Comparison of ENCODE assay signal across 17 cellular contexts in genomic region chr1:245609354-245609753, GRCh38.
"Had no signal": no experiment of that assay in that cellular context is flagged by ENCODE, and none has a peak within 500 bp of the region (broad histone marks: within the 10 kb centered on the region; RNA-seq: fewer than 3 reads in every experiment).

No MANE protein-coding gene starts in this region.

- H3K4me3 Mint-ChIP-seq: activated CD4-positive, alpha-beta memory T cell treated with anti-CD3 and anti-CD28 coated beads for 36 hours; activated naive CD8-positive, alpha-beta T cell treated with anti-CD3 and anti-CD28 coated beads for 36 hours; activated T-cell treated with anti-CD3 and anti-CD28 coated beads, Interleukin-2, amount 50 U/mL, for 72 hours; dendritic cell treated with granulocyte-macrophage colony-stimulating factor and Interleukin-4, amounts not matched to agents 40 ng/mL and 50 ng/mL, for 4 days; natural killer cell treated with Interleukin-12 subunit alpha and Interleukin-12 subunit beta and Interleukin-15 and Interleukin-18, amount 100 ng/mL, for 72 hours; stimulated activated naive B cell treated with anti-CD40 and anti-IgM and Interleukin-4, amounts not matched to agents 10 μg/mL and 1 μg/mL and 100 μg/mL, for 72 hours had no signal

- H3K27me3 ChIP-seq: right lobe of liver had no signal

- H3K36me3 ChIP-seq: brain microvascular endothelial cell, prostate gland, right lobe of liver, transverse colon had no signal

- H3K36me3 Mint-ChIP-seq: activated CD4-positive, alpha-beta memory T cell treated with anti-CD3 and anti-CD28 coated beads for 36 hours; activated naive CD8-positive, alpha-beta T cell treated with anti-CD3 and anti-CD28 coated beads for 36 hours; natural killer cell treated with Interleukin-12 subunit alpha and Interleukin-12 subunit beta and Interleukin-15 and Interleukin-18, amount 100 ng/mL, for 72 hours; stimulated activated naive B cell treated with anti-CD40 and anti-IgM and Interleukin-4, amounts not matched to agents 10 μg/mL and 1 μg/mL and 100 μg/mL, for 72 hours had no signal

- H3K4me3 ChIP-seq: prostate gland, right lobe of liver, transverse colon had no signal

- H3K4me1 ChIP-seq: prostate gland, right lobe of liver had no signal

- H3K9me3 ChIP-seq: prostate gland, right lobe of liver, transverse colon had no signal

- H3K27ac ChIP-seq: brain microvascular endothelial cell, prostate gland, right lobe of liver, transverse colon had no signal

- H3K9me3 Mint-ChIP-seq: activated CD4-positive, alpha-beta memory T cell treated with anti-CD3 and anti-CD28 coated beads for 36 hours; activated naive CD8-positive, alpha-beta T cell treated with anti-CD3 and anti-CD28 coated beads for 36 hours; activated T-cell treated with anti-CD3 and anti-CD28 coated beads, Interleukin-2, amount 50 U/mL, for 72 hours; dendritic cell treated with granulocyte-macrophage colony-stimulating factor and Interleukin-4, amounts not matched to agents 40 ng/mL and 50 ng/mL, for 4 days; natural killer cell treated with Interleukin-12 subunit alpha and Interleukin-12 subunit beta and Interleukin-15 and Interleukin-18, amount 100 ng/mL, for 72 hours; stimulated activated naive B cell treated with anti-CD40 and anti-IgM and Interleukin-4, amounts not matched to agents 10 μg/mL and 1 μg/mL and 100 μg/mL, for 72 hours had no signal

- DNase-seq: activated CD4-positive, alpha-beta memory T cell treated with anti-CD3 and anti-CD28 coated beads for 36 hours; activated CD4-positive, CD25-positive, alpha-beta regulatory T cell treated with anti-CD3 and anti-CD28 coated beads, Interleukin-2, amount 50 U/mL, for 72 hours; activated gamma-delta T cell treated with Interleukin-2 at 50 U/mL for 16 hours; activated naive CD8-positive, alpha-beta T cell treated with anti-CD3 and anti-CD28 coated beads for 36 hours; activated T-cell treated with anti-CD3 and anti-CD28 coated beads, Interleukin-2, amount 50 U/mL, for 72 hours; brain microvascular endothelial cell; cerebellar nuclear complex; erythroblast; left cardiac atrium; right lobe of liver; stimulated activated CD4-positive, alpha-beta T cell treated with anti-CD3 and anti-CD28 coated beads, Interleukin-2, amount 100 ng/mL, for 24 hours; stimulated activated naive B cell treated with anti-CD40 and anti-IgM and Interleukin-4, amounts not matched to agents 10 μg/mL and 1 μg/mL and 100 μg/mL, for 72 hours; substantia nigra; transverse colon had no signal

- H3K27ac Mint-ChIP-seq: activated CD4-positive, alpha-beta memory T cell treated with anti-CD3 and anti-CD28 coated beads for 36 hours; activated naive CD8-positive, alpha-beta T cell treated with anti-CD3 and anti-CD28 coated beads for 36 hours; activated T-cell treated with anti-CD3 and anti-CD28 coated beads, Interleukin-2, amount 50 U/mL, for 72 hours; dendritic cell treated with granulocyte-macrophage colony-stimulating factor and Interleukin-4, amounts not matched to agents 40 ng/mL and 50 ng/mL, for 4 days; natural killer cell treated with Interleukin-12 subunit alpha and Interleukin-12 subunit beta and Interleukin-15 and Interleukin-18, amount 100 ng/mL, for 72 hours; stimulated activated naive B cell treated with anti-CD40 and anti-IgM and Interleukin-4, amounts not matched to agents 10 μg/mL and 1 μg/mL and 100 μg/mL, for 72 hours had no signal
